21 cellular contexts compared by ENCODE assay signal in genomic region chr1:68028566-68028965, GRCh38. TPM values are rescaled to one million over a fixed set of nuclear protein-coding genes. Genes with fewer than 3 reads are reported as not detected.
"Had no signal": no experiment of that assay in that cellular context is flagged by ENCODE, and none has a peak within 500 bp of the region (broad histone marks: within the 10 kb centered on the region; RNA-seq: fewer than 3 reads in every experiment).

No MANE protein-coding gene starts in this region.

- H3K27ac ChIP-seq: colonic mucosa, gastrocnemius medialis, left lung, lower lobe of right lung, pancreas, suprapubic skin, thyroid gland, upper lobe of left lung, uterus had no signal

- H3K4me1 Mint-ChIP-seq: immature natural killer cell, memory B cell, mesothelial cell of epicardium had no signal

- ATAC-seq: esophagus mucosa; gastrocnemius medialis; left lung; lower lobe of right lung; natural killer cell treated with Interleukin-12 subunit alpha and Interleukin-12 subunit beta and Interleukin-15 and Interleukin-18, amount 100 ng/mL, for 72 hours; pancreas; right cardiac atrium had no signal

- H3K4me3 Mint-ChIP-seq: immature natural killer cell; memory B cell; mesothelial cell of epicardium; natural killer cell treated with Interleukin-12 subunit alpha and Interleukin-12 subunit beta and Interleukin-15 and Interleukin-18, amount 100 ng/mL, for 72 hours had no signal

- H3K27ac Mint-ChIP-seq: immature natural killer cell; memory B cell; mesothelial cell of epicardium; natural killer cell treated with Interleukin-12 subunit alpha and Interleukin-12 subunit beta and Interleukin-15 and Interleukin-18, amount 100 ng/mL, for 72 hours; progenitor cell of endocrine pancreas had no signal

- H3K9me3 ChIP-seq: colonic mucosa, gastrocnemius medialis, left lung, lower lobe of right lung, pancreas, suprapubic skin, thyroid gland, upper lobe of left lung, uterus had no signal

- H3K9me3 Mint-ChIP-seq: memory B cell had no signal

- H3K4me3 ChIP-seq: colonic mucosa, gastrocnemius medialis, left lung, lower lobe of right lung, pancreas, suprapubic skin, thyroid gland, upper lobe of left lung, uterus had no signal

- H3K36me3 ChIP-seq: colonic mucosa, gastrocnemius medialis, left lung, lower lobe of right lung, pancreas, suprapubic skin, thyroid gland, upper lobe of left lung, uterus had no signal

- DNase-seq: colonic mucosa; dermis blood vessel endothelial cell; gastrocnemius medialis; immature natural killer cell; left lung; lower lobe of right lung; occipital lobe; pancreas; right cardiac atrium; small intestine; stimulated activated CD4-positive, alpha-beta T cell treated with anti-CD3 and anti-CD28 coated beads, Interleukin-2, amount 100 ng/mL, for 48 hours; stimulated activated naive CD4-positive, alpha-beta T cell treated with Interleukin-2 at 50 U/mL for 16 hours; thyroid gland; upper lobe of left lung; uterus had no signal

- H3K27me3 ChIP-seq: colonic mucosa, gastrocnemius medialis, left lung, pancreas, suprapubic skin, thyroid gland, upper lobe of left lung, uterus had no signal

- H3K36me3 Mint-ChIP-seq: immature natural killer cell; memory B cell; mesothelial cell of epicardium; natural killer cell treated with Interleukin-12 subunit alpha and Interleukin-12 subunit beta and Interleukin-15 and Interleukin-18, amount 100 ng/mL, for 72 hours had no signal

- H3K27me3 Mint-ChIP-seq: memory B cell; natural killer cell treated with Interleukin-12 subunit alpha and Interleukin-12 subunit beta and Interleukin-15 and Interleukin-18, amount 100 ng/mL, for 72 hours; progenitor cell of endocrine pancreas had no signal

- H3K4me1 ChIP-seq: colonic mucosa, gastrocnemius medialis, left lung, lower lobe of right lung, pancreas, suprapubic skin, thyroid gland, upper lobe of left lung, uterus had no signal

RNA-seq across cellular contexts. Expression of gene DIRAS3, which starts 21.9 kb away (rescaled TPM):
- total RNA-seq: natural killer cell treated with Interleukin-12 subunit alpha and Interleukin-12 subunit beta and Interleukin-15 and Interleukin-18, amount 100 ng/mL, for 72 hours had no signal
- polyA plus RNA-seq: immature natural killer cell had no signal
